ENCODE assay signal across 12 cellular contexts in genomic region chr17:50059759-50060273, GRCh38. TPM values are rescaled to one million over a fixed set of nuclear protein-coding genes. Genes with fewer than 3 reads are reported as not detected.
DNase-seq lines count a peak whose midpoint lies in the region; ATAC-seq, FAIRE-seq and TF ChIP-seq lines count a peak whose summit lies in the region.
"Had no signal": no experiment of that assay in that cellular context is flagged by ENCODE, and none has a peak within 500 bp of the region (broad histone marks: within the 10 kb centered on the region; RNA-seq: fewer than 3 reads in every experiment).

No MANE protein-coding gene starts in this region.

- H3K79me2 ChIP-seq in HepG2 (ENCODE audit: insufficient read depth, low read length), result no peaks in the 10 kb centered on the region

- intact Hi-C loops in HepG2 (cut with micrococcal nuclease; ENCODE audit: unreplicated experiment), result no loop called here

- H3K9ac ChIP-seq in liver (ENCODE audit: low read depth in 1 of 2, low read length in 2 of 2) (no peak overlapping the region), HepG2 (ENCODE audit: insufficient read depth, low read depth, low read length) (no peak overlapping the region)

- 69% methylated on average over 5 of the region's 5 CpGs for WGBS in liver
- WGBS in HepG2 (ENCODE audit: low lambda C conversion rate), result 2% methylated on average over 5 of the region's 5 CpGs
- 17 to 40% methylated on average over 5 of the region's 5 CpGs for WGBS in esophagus, 2 donors

- BruUV-seq in HepG2 (replicated peaks; lab: Mats Ljungman, UMichigan), result no TSS peak

- FAIRE-seq in HepG2 (lab: Jason Lieb, UNC), result no peak

- H3K36me3 Mint-ChIP-seq in activated T-cell treated with anti-CD3 and anti-CD28 coated beads, Interleukin-2, amount 50 U/mL, for 4 hours (ENCODE audit: insufficient read depth), result peaks cover 3% of the 10 kb centered on the region

- H3K36me3 ChIP-seq in liver (ENCODE audit: control insufficient read depth in 4 of 4, insufficient read depth in 3 of 4, low read depth in 1 of 4, low read length in 3 of 4) (no peaks in the 10 kb centered on the region), HepG2 (replicated peaks in 1 of 2; ENCODE audit: control insufficient read depth in 1 of 2, insufficient read depth in 2 of 2, low read length in 2 of 2) (no peaks in the 10 kb centered on the region), esophagus (ENCODE audit: control insufficient read depth in 2 of 2, insufficient read depth in 2 of 2, low read length in 1 of 2) (no peaks in the 10 kb centered on the region)

- no peak overlapping the region for H3K4me3 Mint-ChIP-seq in activated T-cell treated with anti-CD3 and anti-CD28 coated beads, Interleukin-2, amount 50 U/mL, for 4 hours
- H3K4me3 Mint-ChIP-seq: activated CD8-positive, alpha-beta memory T cell treated with anti-CD3 and anti-CD28 coated beads, Interleukin-2, amount 10 ng/mL, durations not matched to agents 7 days and 5 days had no signal

- no peak for TF ChIP-seq POLR2A in HepG2 (IDR thresholded peaks at IDR 0.05; ENCODE audit: insufficient read depth in 1 of 2, low read depth in 2 of 2, low read length in 2 of 2)

- CTCF ChIA-PET in HepG2 (lab: Yijun Ruan, JAX; ENCODE audit: low intra/inter-chr PET ratio, low total read pairs), result no interaction called here

- no peak overlapping the region for H3K4me2 ChIP-seq in HepG2 (ENCODE audit: low read depth, low read length)

- no peaks in the 10 kb centered on the region for H3K27me3 Mint-ChIP-seq in activated T-cell treated with anti-CD3 and anti-CD28 coated beads, Interleukin-2, amount 50 U/mL, for 4 hours (ENCODE audit: low read depth)

- no peak for TF ChIP-seq EP300 in HepG2 (IDR thresholded peaks at IDR 0.05; ENCODE audit: low read depth in 2 of 2, low read length in 2 of 2)
- TF ChIP-seq EP300 in HepG2 (CRISPR knock-in tag; IDR thresholded peaks at IDR 0.05; ENCODE audit: borderline replicate concordance), result no peak

- ATAC-seq in HepG2 (no peak), HG03342 (IDR thresholded peaks at IDR 0.05; ENCODE audit: unreplicated experiment) (no peak)
- ATAC-seq in activated T-cell treated with anti-CD3 and anti-CD28 coated beads, Interleukin-2, amount 50 U/mL, for 4 hours, result no peak
- ATAC-seq: activated CD8-positive, alpha-beta memory T cell treated with anti-CD3 and anti-CD28 coated beads, Interleukin-2, amount 10 ng/mL, durations not matched to agents 7 days and 5 days; left colon had no signal

- no peaks in the 10 kb centered on the region for H4K20me1 ChIP-seq in HepG2 (ENCODE audit: insufficient read depth, low read length)

- H3K4me1 ChIP-seq in liver (ENCODE audit: control insufficient read depth in 4 of 4, insufficient read depth in 4 of 4, low read length in 3 of 4) (peaks cover 0 to 22% (median 8%) of the 10 kb centered on the region in 4 donors), HepG2 (ENCODE audit: insufficient read depth, low read length) (peaks cover 36% of the 10 kb centered on the region), esophagus (ENCODE audit: control insufficient read depth in 2 of 2, insufficient read depth in 2 of 2, low read length in 1 of 2) (peaks cover 21 to 55% of the 10 kb centered on the region in 2 donors)

- no peak for TF ChIP-seq RAD21 in liver (IDR thresholded peaks at IDR 0.05)
- TF ChIP-seq RAD21 in HepG2 (CRISPR knock-in tag; IDR thresholded peaks at IDR 0.05), result no peak

- peaks cover 16% of the 10 kb centered on the region for H3K4me1 Mint-ChIP-seq in activated T-cell treated with anti-CD3 and anti-CD28 coated beads, Interleukin-2, amount 50 U/mL, for 4 hours (ENCODE audit: low read depth)

- POLR2A ChIA-PET in HepG2 (lab: Yijun Ruan, JAX), result no interaction called here

- in situ Hi-C loops in HepG2 (cut with HindIII; ENCODE audit: extremely low pct_ligation_motif_present, low pct_unique_long_range_greater_than_20kb), result no loop called here

- no peaks in the 10 kb centered on the region for H3K27me3 ChIP-seq in liver (ENCODE audit: control insufficient read depth in 4 of 4, insufficient read depth in 4 of 4, low read length in 3 of 4)
- H3K27me3 ChIP-seq in HepG2 (ENCODE audit: control insufficient read depth in 1 of 2, insufficient read depth in 2 of 2, low read length in 2 of 2), result peaks cover 16 to 92% of the 10 kb centered on the region in 2 experiments
- no peaks in the 10 kb centered on the region for H3K27me3 ChIP-seq in esophagus (ENCODE audit: control insufficient read depth in 1 of 2, insufficient read depth in 2 of 2, low read length in 2 of 2)

- H3K9me3 ChIP-seq in liver (ENCODE audit: control insufficient read depth in 4 of 4, low read length in 3 of 4) (no peaks in the 10 kb centered on the region), HepG2 (ENCODE audit: low read length) (no peaks in the 10 kb centered on the region), esophagus (ENCODE audit: control insufficient read depth in 2 of 2, insufficient read depth in 1 of 2, low read depth in 1 of 2, low read length in 1 of 2) (no peaks in the 10 kb centered on the region)

- H3K9me3 Mint-ChIP-seq in activated T-cell treated with anti-CD3 and anti-CD28 coated beads, Interleukin-2, amount 50 U/mL, for 4 hours, result no peaks in the 10 kb centered on the region

- no peak for DNase-seq in HepG2 (ENCODE audit: low spot score)
- peak; percentile 96 for DNase-seq in myocyte (ENCODE audit: low read depth)
- DNase-seq in OCI-M2 (lab: John Stamatoyannopoulos, UW; ENCODE audit: unreplicated experiment), result no peak
- DNase-seq in activated effector memory CD4-positive, alpha-beta T cell treated with anti-CD3 and anti-CD28 coated beads, Interleukin-2, amount 50 U/mL, for 16 hours, result no peak
- no peak for DNase-seq in activated T-cell treated with anti-CD3 and anti-CD28 coated beads, Interleukin-2, amount 50 U/mL, for 4 hours
- DNase-seq: ACHN; activated CD8-positive, alpha-beta memory T cell treated with anti-CD3 and anti-CD28 coated beads, Interleukin-2, amount 10 ng/mL, durations not matched to agents 7 days and 5 days; left colon; NCI-H1694 had no signal

- H3K4me3 ChIP-seq in liver (ENCODE audit: low read depth in 1 of 3, low read length in 3 of 3) (no peak overlapping the region), HepG2 (replicated peaks in 1 of 3; ENCODE audit: insufficient read depth in 1 of 3, low read depth in 2 of 3, low read length in 3 of 3) (no peak overlapping the region), esophagus (ENCODE audit: low read depth in 1 of 2, low read length in 2 of 2) (no peak overlapping the region)

- TF ChIP-seq CTCF in liver (IDR thresholded peaks at IDR 0.05; ENCODE audit: low read depth, low read length, missing input control) (no peak), HepG2 (CRISPR knock-in tag; IDR thresholded peaks at IDR 0.05) (no peak)

- H3K27ac ChIP-seq in liver (ENCODE audit: low read depth in 1 of 2, low read length in 2 of 2) (peak overlapping the region; percentile 18 to 38), HepG2 (ENCODE audit: extremely low read length, insufficient read depth, low read length) (no peak overlapping the region), esophagus (ENCODE audit: low read depth in 2 of 2, low read length in 1 of 2) (peak overlapping the region; percentile 88 to 94)

- no peak overlapping the region for H2AFZ ChIP-seq in HepG2 (ENCODE audit: low read length)

RNA-seq across cellular contexts. Expression of gene ITGA3, which starts 3.9 kb away (rescaled TPM):
- 1 to 10 TPM in 1 of 2 donors, under 1 TPM in 1; 0.79 to 4.4 TPM for total RNA-seq in liver
- polyA plus RNA-seq in liver, result 1 to 10 TPM; 1.1 to 1.8 TPM
- 0.69 and 0.77 TPM in 2 replicates for total RNA-seq in HepG2 (2016; rRNA removed; fragmentation: Illumina TruSeq; extraction: Trizol)
- 1.5 and 1.9 TPM in 2 replicates for total RNA-seq in HepG2 (2016; cell fraction: cytosol; rRNA removed; fragmentation: Illumina TruSeq; extraction: Trizol; ENCODE audit: low read depth)
- total RNA-seq in HepG2 (2016; cell fraction: insoluble cytoplasmic fraction; rRNA removed; fragmentation: Illumina TruSeq; extraction: Trizol), result 0.48 and 1.1 TPM in 2 replicates
- 0.28 and 0.62 TPM in 2 replicates for total RNA-seq in HepG2 (2016; cell fraction: membrane; rRNA removed; fragmentation: Illumina TruSeq; extraction: Trizol)
- 1.3 and 1.8 TPM in 2 replicates for total RNA-seq in HepG2 (2016; cell fraction: nucleus; rRNA removed; fragmentation: Illumina TruSeq; extraction: Trizol)
- polyA plus RNA-seq in HepG2 (2011; rRNA removed), result 0.48 and 0.59 TPM in 2 replicates
- 0.33 and 0.78 TPM in 2 replicates for polyA plus RNA-seq in HepG2 (2011; cell fraction: cytosol; rRNA removed)
- polyA plus RNA-seq in HepG2 (2011; cell fraction: nucleus; rRNA removed), result 2.6 and 3.3 TPM in 2 replicates
- polyA plus RNA-seq in HepG2 (2012), result 0.27 and 0.32 TPM in 2 replicates
- 0.51 and 0.57 TPM in 2 replicates for polyA plus RNA-seq in HepG2 (2016; cell fraction: cytosol; fragmentation: Illumina TruSeq; extraction: Trizol; ENCODE audit: low read depth)
- polyA plus RNA-seq in HepG2 (2016; cell fraction: insoluble cytoplasmic fraction; fragmentation: Illumina TruSeq; extraction: Trizol; ENCODE audit: low read depth), result 0.52 and 0.82 TPM in 2 replicates
- 0.30 and 0.48 TPM in 2 replicates for polyA plus RNA-seq in HepG2 (2016; cell fraction: membrane; fragmentation: Illumina TruSeq; extraction: Trizol; ENCODE audit: low read depth)
- 1.3 and 2.2 TPM in 2 replicates for polyA plus RNA-seq in HepG2 (2016; cell fraction: nucleus; fragmentation: Illumina TruSeq; extraction: Trizol; ENCODE audit: insufficient read depth, low read depth)
- polyA minus RNA-seq in HepG2 (2011; rRNA and poly(A)+ RNA removed; ENCODE audit: low replicate concordance), result 1.4 and 198 TPM in 2 replicates
- 2.9 and 6.2 TPM in 2 replicates for polyA minus RNA-seq in HepG2 (2011; cell fraction: cytosol; rRNA and poly(A)+ RNA removed)
- 1.1 and 2.8 TPM in 2 replicates for polyA minus RNA-seq in HepG2 (2011; cell fraction: nucleus; rRNA and poly(A)+ RNA removed)
- 10 to 100 TPM; 38.3 to 41.8 TPM for polyA plus RNA-seq in esophagus
- 264 and 289 TPM in 2 replicates for total RNA-seq in myocyte
- polyA plus RNA-seq in myocyte (2012), result 485 TPM
- 10 to 100 TPM in 1 of 3 donors, 1 to 10 TPM in 2; 9.2 to 10.2 (median 9.4) TPM for total RNA-seq in activated T-cell treated with anti-CD3 and anti-CD28 coated beads, Interleukin-2, amount 50 U/mL, for 4 hours

RNA-seq across cellular contexts. Expression of gene PDK2, which starts 35.3 kb away (rescaled TPM):
- total RNA-seq in liver, result 10 to 100 TPM in 1 of 2 donors, 1 to 10 TPM in 1; 8.6 to 24.5 TPM
- polyA plus RNA-seq in liver, result 10 to 100 TPM; 32.4 to 36.6 TPM
- 18.5 and 19.2 TPM in 2 replicates for total RNA-seq in HepG2 (2016; rRNA removed; fragmentation: Illumina TruSeq; extraction: Trizol)
- total RNA-seq in HepG2 (2016; cell fraction: cytosol; rRNA removed; fragmentation: Illumina TruSeq; extraction: Trizol; ENCODE audit: low read depth), result 6.4 and 13.9 TPM in 2 replicates
- total RNA-seq in HepG2 (2016; cell fraction: insoluble cytoplasmic fraction; rRNA removed; fragmentation: Illumina TruSeq; extraction: Trizol), result 16.2 and 19.8 TPM in 2 replicates
- total RNA-seq in HepG2 (2016; cell fraction: membrane; rRNA removed; fragmentation: Illumina TruSeq; extraction: Trizol), result 10.9 and 11.9 TPM in 2 replicates
- total RNA-seq in HepG2 (2016; cell fraction: nucleus; rRNA removed; fragmentation: Illumina TruSeq; extraction: Trizol), result 10.9 and 12.5 TPM in 2 replicates
- 59.7 and 66.6 TPM in 2 replicates for polyA plus RNA-seq in HepG2 (2011; rRNA removed)
- 33.2 and 46.3 TPM in 2 replicates for polyA plus RNA-seq in HepG2 (2011; cell fraction: cytosol; rRNA removed)
- 86.5 and 102 TPM in 2 replicates for polyA plus RNA-seq in HepG2 (2011; cell fraction: nucleus; rRNA removed)
- 17.2 and 27.4 TPM in 2 replicates for polyA plus RNA-seq in HepG2 (2012)
- polyA plus RNA-seq in HepG2 (2016; cell fraction: cytosol; fragmentation: Illumina TruSeq; extraction: Trizol; ENCODE audit: low read depth), result 9.3 and 10.8 TPM in 2 replicates
- 22.3 and 32.8 TPM in 2 replicates for polyA plus RNA-seq in HepG2 (2016; cell fraction: insoluble cytoplasmic fraction; fragmentation: Illumina TruSeq; extraction: Trizol; ENCODE audit: low read depth)
- 12.0 and 14.3 TPM in 2 replicates for polyA plus RNA-seq in HepG2 (2016; cell fraction: membrane; fragmentation: Illumina TruSeq; extraction: Trizol; ENCODE audit: low read depth)
- 21.9 and 24.6 TPM in 2 replicates for polyA plus RNA-seq in HepG2 (2016; cell fraction: nucleus; fragmentation: Illumina TruSeq; extraction: Trizol; ENCODE audit: insufficient read depth, low read depth)
- 111 and 113 TPM in 2 replicates for polyA minus RNA-seq in HepG2 (2011; rRNA and poly(A)+ RNA removed; ENCODE audit: low replicate concordance)
- polyA minus RNA-seq in HepG2 (2011; cell fraction: cytosol; rRNA and poly(A)+ RNA removed), result 22.7 and 28.5 TPM in 2 replicates
- polyA minus RNA-seq in HepG2 (2011; cell fraction: nucleus; rRNA and poly(A)+ RNA removed), result 44.5 and 48.7 TPM in 2 replicates
- 10 to 100 TPM; 12.1 to 13.5 TPM for polyA plus RNA-seq in esophagus
- 54.4 and 61.1 TPM in 2 replicates for total RNA-seq in myocyte
- 117 TPM for polyA plus RNA-seq in myocyte (2012)
- 10 to 100 TPM in 1 of 3 donors, 1 to 10 TPM in 2; 8.8 to 11.7 (median 9.2) TPM for total RNA-seq in activated T-cell treated with anti-CD3 and anti-CD28 coated beads, Interleukin-2, amount 50 U/mL, for 4 hours

Comparison
In these comparisons a context has a peak if more than half of its experiments do, and no peak if none do; other contexts are left out.
1. RNA of gene ITGA3, which starts 3.9 kb away (total RNA-seq): 264 to 289 TPM in myocyte; 9.2 to 10.2 TPM in activated T-cell treated with anti-CD3 and anti-CD28 coated beads, Interleukin-2, amount 50 U/mL, for 4 hours, 0.79 to 4.4 TPM in liver and 0.28 to 1.9 TPM in HepG2; every median in the first group is over 10 times any median in the second.